In genomic region chr11:2554338-2555240, GRCh38 we compare ENCODE assay signal across 26 cellular contexts.
DNase-seq lines count a peak whose midpoint lies in the region; ATAC-seq and TF ChIP-seq lines count a peak whose summit lies in the region.
"Had no signal": no experiment of that assay in that cellular context is flagged by ENCODE, and none has a peak within 500 bp of the region (broad histone marks: within the 10 kb centered on the region; RNA-seq: fewer than 3 reads in every experiment).

No MANE protein-coding gene starts in this region.

- H2AK5ac ChIP-seq in mesenchymal stem cell (ENCODE audit: low read length, severe bottlenecking): no peak overlapping the region

- no peak for ATAC-seq in mucosa of descending colon

- TF ChIP-seq EP300 in transverse colon (IDR thresholded peaks at IDR 0.05; ENCODE audit: low read depth): no peak

- H3K27me3 ChIP-seq in transverse colon (no peaks in the 10 kb centered on the region), mesenchymal stem cell (ENCODE audit: control insufficient read depth in 1 of 2, insufficient read depth in 1 of 2, low read length in 2 of 2) (peaks cover 0 to 50% of the 10 kb centered on the region in 2 experiments), HAP-1 (ENCODE audit: low read depth) (no peaks in the 10 kb centered on the region)
- H3K27me3 ChIP-seq: ascending aorta had no signal

- H2BK120ac ChIP-seq in mesenchymal stem cell (ENCODE audit: low read depth, low read length): no peak overlapping the region

- no peak overlapping the region for H3K9ac ChIP-seq in mesenchymal stem cell (ENCODE audit: low read length)
- H3K9ac ChIP-seq: KMS-11 had no signal

- H4K91ac ChIP-seq in mesenchymal stem cell (ENCODE audit: low read length): no peak overlapping the region

- H3K23ac ChIP-seq in mesenchymal stem cell (ENCODE audit: low read length in 2 of 2): no peak overlapping the region

- no peak for TF ChIP-seq POLR2A in transverse colon (IDR thresholded peaks at IDR 0.05)

- no peak overlapping the region for H3K4me2 ChIP-seq in mesenchymal stem cell (ENCODE audit: low read length, poor library complexity, severe bottlenecking)
- H3K4me2 ChIP-seq: KMS-11 had no signal

- H3K9me3 ChIP-seq in mucosa of descending colon (no peaks in the 10 kb centered on the region), transverse colon (no peaks in the 10 kb centered on the region), mesenchymal stem cell (ENCODE audit: control insufficient read depth, low read length) (no peaks in the 10 kb centered on the region), HAP-1 (no peaks in the 10 kb centered on the region)
- H3K9me3 ChIP-seq: ascending aorta, prostate gland, thoracic aorta had no signal

- no peak overlapping the region for H2BK15ac ChIP-seq in mesenchymal stem cell (ENCODE audit: low read depth, poor library complexity, severe bottlenecking)

- H3K36me3 ChIP-seq in mucosa of descending colon (ENCODE audit: low read depth) (no peaks in the 10 kb centered on the region), transverse colon (no peaks in the 10 kb centered on the region), mesenchymal stem cell (ENCODE audit: control insufficient read depth in 1 of 2, insufficient read depth in 2 of 2, low read depth in 1 of 2, low read length in 2 of 2) (no peaks in the 10 kb centered on the region), HAP-1 (replicated peaks) (no peaks in the 10 kb centered on the region)
- H3K36me3 ChIP-seq: ascending aorta, prostate gland, thoracic aorta had no signal

- DNase-seq in activated effector memory CD4-positive, alpha-beta T cell treated with anti-CD3 and anti-CD28 coated beads, Interleukin-2, amount 50 U/mL, for 16 hours: peak; percentile 31
- DNase-seq in activated effector memory CD4-positive, alpha-beta T cell treated with Interleukin-2 at 50 U/mL for 16 hours: no peak
- DNase-seq in fibroblast of villous mesenchyme (ENCODE audit: low read depth) (peak; percentile 5), mucosa of descending colon (peak in 2 of 3 donors; percentile 7 to 19), transverse colon (peak; percentile 2), DMS53 treated with DMSO at 0.1 percent for 48 hours (lab: John Stamatoyannopoulos, UW; ENCODE audit: unreplicated experiment) (no peak), mesenchymal stem cell (no peak), HAP-1 (ENCODE audit: low spot score in 2 of 2) (no peak)
- DNase-seq: activated CD4-positive, alpha-beta T cell treated with anti-CD3 and anti-CD28 coated beads for 1 hour; activated T-cell treated with anti-CD3 and anti-CD28 coated beads, Interleukin-2, amount 50 U/mL, for 48 hours; COR-L47; DMS79 treated with DMSO at 0.1 percent for 48 hours; hypothalamus; islet precursor cell; NCI-H146; NCI-H2171; NCI-H526 treated with DMSO at 0.1 percent for 48 hours; RPMI8226; small intestine; stimulated activated CD4-positive, alpha-beta T cell treated with anti-CD3 and anti-CD28 coated beads, Interleukin-4, amount 100 ng/mL, for 1 hour; stimulated activated naive CD4-positive, alpha-beta T cell had no signal

- H2BK5ac ChIP-seq in mesenchymal stem cell (ENCODE audit: low read depth, low read length, poor library complexity, severe bottlenecking): no peak overlapping the region

- intact Hi-C loops in mucosa of descending colon (cut with DNase I, micrococcal nuclease): no loop called here
- intact Hi-C loops in transverse colon (cut with DNase I; ENCODE audit: low total_unique reads): no loop called here

- H2AFZ ChIP-seq in mesenchymal stem cell (ENCODE audit: low read depth, low read length): no peak overlapping the region

- H3K4me3 ChIP-seq in fibroblast of villous mesenchyme (ENCODE audit: low read depth, low read length) (no peak overlapping the region), mucosa of descending colon (no peak overlapping the region), transverse colon (no peak overlapping the region), mesenchymal stem cell (ENCODE audit: insufficient read depth in 1 of 2, low read depth in 1 of 2, low read length in 2 of 2) (no peak overlapping the region), HAP-1 (no peak overlapping the region)
- H3K4me3 ChIP-seq: ascending aorta, prostate gland, thoracic aorta had no signal

- H3K14ac ChIP-seq in mesenchymal stem cell (ENCODE audit: low read length in 2 of 2): no peak overlapping the region

- 59 to 90% methylated on average over 3 to 16 of the region's 16 CpGs for WGBS in transverse colon (ENCODE audit: low coverage in 1 of 2), 2 donors
- WGBS in mesenchymal stem cell: 76% methylated on average over 16 of the region's 16 CpGs

- no peak overlapping the region for H3K18ac ChIP-seq in mesenchymal stem cell (ENCODE audit: low read depth in 1 of 2, low read length in 2 of 2)

- in situ Hi-C loops in transverse colon (cut with MboI; ENCODE audit: low pct_ligation_motif_present in 1 of 4, low pct_unique_long_range_greater_than_20kb in 1 of 4, low sequenced_read_pairs in 3 of 4): no loop called here
- in situ Hi-C loops in HAP-1 (cut with MboI; ENCODE audit: low sequenced_read_pairs): loop anchor here (10.0 kb wide), 1 partner anchor 60 kb away; no protein-coding TSS in a partner anchor

- no peak overlapping the region for H2BK12ac ChIP-seq in mesenchymal stem cell (ENCODE audit: low read length in 2 of 2)

- H3K4me1 ChIP-seq in mucosa of descending colon (ENCODE audit: low read depth) (no peaks in the 10 kb centered on the region), transverse colon (no peaks in the 10 kb centered on the region), mesenchymal stem cell (ENCODE audit: control insufficient read depth, insufficient read depth, low read depth, low read length) (peaks cover 4% of the 10 kb centered on the region), HAP-1 (no peaks in the 10 kb centered on the region)
- H3K4me1 ChIP-seq: ascending aorta, prostate gland had no signal

- no peaks in the 10 kb centered on the region for H3K79me1 ChIP-seq in mesenchymal stem cell (replicated peaks; ENCODE audit: low read length, poor library complexity, severe bottlenecking)

- no peak overlapping the region for H3K4ac ChIP-seq in mesenchymal stem cell (ENCODE audit: low read depth in 1 of 2, low read length in 2 of 2)

- H3K27ac ChIP-seq in transverse colon: no peak overlapping the region
- no peak overlapping the region for H3K27ac ChIP-seq in mesenchymal stem cell (ENCODE audit: low read length, poor library complexity, severe bottlenecking)
- H3K27ac ChIP-seq: ascending aorta, epithelial cell of prostate, KMS-11, prostate gland, thoracic aorta had no signal

- no peak overlapping the region for H4K8ac ChIP-seq in mesenchymal stem cell (ENCODE audit: low read length)

- TF ChIP-seq CTCF in fibroblast of villous mesenchyme (IDR thresholded peaks at IDR 0.05; ENCODE audit: insufficient read depth, low read depth, low read length): no peak
- no peak for TF ChIP-seq CTCF in mucosa of descending colon (IDR thresholded peaks at IDR 0.05)
- TF ChIP-seq CTCF in transverse colon (IDR thresholded peaks at IDR 0.05): no peak

Comparison
In these comparisons a context has a peak if more than half of its experiments do, and no peak if none do; other contexts are left out.
1. DNase-seq: peak in activated effector memory CD4-positive, alpha-beta T cell treated with anti-CD3 and anti-CD28 coated beads, Interleukin-2, amount 50 U/mL, for 16 hours (single experiment), fibroblast of villous mesenchyme (single experiment), mucosa of descending colon (2 of 3) and transverse colon (single experiment); none in activated effector memory CD4-positive, alpha-beta T cell treated with Interleukin-2 at 50 U/mL for 16 hours (single experiment), DMS53 treated with DMSO at 0.1 percent for 48 hours (single experiment), mesenchymal stem cell (single experiment) and HAP-1 (0 of 2).